ENCODE assay signal across 1 cellular context in genomic region chr14:22333408-22334274, GRCh38.
TF ChIP-seq lines count a peak whose summit lies in the region.

No MANE protein-coding gene starts in this region.

TF ChIP-seq in HEK293, 187 proteins besides CTCF, POLR2A, EP300 and RAD21 (continued from another document and continues in another):
- TF ChIP-seq ZNF580 (tag by site-specific recombination; IDR thresholded peaks at IDR 0.05) (no peak), ZSCAN30 (tag by site-specific recombination; IDR thresholded peaks at IDR 0.05) (no peak), ZNF529 (tag by site-specific recombination; IDR thresholded peaks at IDR 0.05; ENCODE audit: insufficient replicate concordance) (no peak), OVOL3 (tag by site-specific recombination; IDR thresholded peaks at IDR 0.05) (no peak), YY1 (tag by site-specific recombination; IDR thresholded peaks at IDR 0.05) (no peak), ZNF174 (tag by site-specific recombination; IDR thresholded peaks at IDR 0.05) (no peak), ZNF157 (tag by site-specific recombination; IDR thresholded peaks at IDR 0.05) (no peak), ZNF248 (tag by site-specific recombination; IDR thresholded peaks at IDR 0.05) (no peak), ZNF155 (tag by site-specific recombination; IDR thresholded peaks at IDR 0.05) (no peak), ZNF214 (tag by site-specific recombination; IDR thresholded peaks at IDR 0.05; ENCODE audit: borderline replicate concordance) (no peak), ZNF521 (tag by site-specific recombination; IDR thresholded peaks at IDR 0.05) (no peak), MYNN (tag by site-specific recombination; IDR thresholded peaks at IDR 0.05; ENCODE audit: borderline replicate concordance) (no peak), MEIS1 (CRISPR knock-in tag; IDR thresholded peaks at IDR 0.05; ENCODE audit: borderline replicate concordance) (no peak), KLF8 (tag by site-specific recombination; IDR thresholded peaks at IDR 0.05) (peak; percentile 59), ZFP3 (tag by site-specific recombination; IDR thresholded peaks at IDR 0.05; ENCODE audit: low read depth) (no peak), SP7 (tag by site-specific recombination; IDR thresholded peaks at IDR 0.05) (peak; percentile 95), BCL11A (tag by site-specific recombination; IDR thresholded peaks at IDR 0.05; ENCODE audit: low read depth) (no peak), ZNF610 (tag by site-specific recombination; IDR thresholded peaks at IDR 0.05; ENCODE audit: borderline replicate concordance) (no peak), ZNF704 (tag by site-specific recombination; IDR thresholded peaks at IDR 0.05) (no peak), IKZF3 (tag by site-specific recombination; IDR thresholded peaks at IDR 0.05) (no peak), ZNF654 (tag by site-specific recombination; IDR thresholded peaks at IDR 0.05; ENCODE audit: low read depth) (no peak), ZNF121 (tag by site-specific recombination; IDR thresholded peaks at IDR 0.05) (no peak), ZNF549 (tag by site-specific recombination; IDR thresholded peaks at IDR 0.05) (no peak), ZNF19 (tag by site-specific recombination; IDR thresholded peaks at IDR 0.05; ENCODE audit: low read depth) (no peak), ZSCAN23 (tag by site-specific recombination; IDR thresholded peaks at IDR 0.05) (0 out of 2 replicates have a peak, but pooled peaks have one; percentile 61), INSM2 (tag by site-specific recombination; IDR thresholded peaks at IDR 0.05) (peak; percentile 83), ZNF148 (tag by site-specific recombination; IDR thresholded peaks at IDR 0.05; ENCODE audit: borderline replicate concordance) (no peak), SALL2 (tag by site-specific recombination; IDR thresholded peaks at IDR 0.05; ENCODE audit: borderline replicate concordance) (no peak), ZNF585B (tag by site-specific recombination; IDR thresholded peaks at IDR 0.05) (no peak), TCF7L2 (IDR thresholded peaks at IDR 0.05; ENCODE audit: borderline replicate concordance, low read depth, low read length) (no peak), PRDM10 (tag by site-specific recombination; IDR thresholded peaks at IDR 0.05) (0 out of 2 replicates have a peak, but pooled peaks have one; percentile 11), SCRT1 (tag by site-specific recombination; IDR thresholded peaks at IDR 0.05; ENCODE audit: borderline replicate concordance) (no peak), ZNF311 (tag by site-specific recombination; IDR thresholded peaks at IDR 0.05; ENCODE audit: borderline replicate concordance) (no peak), ZNF626 (tag by site-specific recombination; IDR thresholded peaks at IDR 0.05) (no peak), ZNF677 (tag by site-specific recombination; IDR thresholded peaks at IDR 0.05) (no peak), ZNF335 (tag by site-specific recombination; conservative IDR thresholded peaks at IDR 0.05) (no peak), HIC1 (tag by site-specific recombination; IDR thresholded peaks at IDR 0.05) (no peak), ZNF23 (tag by site-specific recombination; IDR thresholded peaks at IDR 0.05; ENCODE audit: borderline replicate concordance) (no peak), ZBTB20 (tag by site-specific recombination; IDR thresholded peaks at IDR 0.05) (no peak), ZSCAN5A (tag by site-specific recombination; IDR thresholded peaks at IDR 0.05) (no peak), ZNF416 (tag by site-specific recombination; IDR thresholded peaks at IDR 0.05) (no peak), ZFHX2 (tag by site-specific recombination; conservative IDR thresholded peaks at IDR 0.05) (no peak), MZF1 (tag by site-specific recombination; IDR thresholded peaks at IDR 0.05; ENCODE audit: borderline replicate concordance) (no peak), ZEB2 (tag by site-specific recombination; IDR thresholded peaks at IDR 0.05) (peak; percentile 82), RBAK (tag by site-specific recombination; IDR thresholded peaks at IDR 0.05) (no peak), ZNF639 (tag by site-specific recombination; IDR thresholded peaks at IDR 0.05) (peak; percentile 85), ZNF146 (tag by site-specific recombination; IDR thresholded peaks at IDR 0.05) (no peak), HOXD13 (CRISPR knock-in tag; IDR thresholded peaks at IDR 0.05; ENCODE audit: borderline replicate concordance) (no peak), PBX3 (CRISPR knock-in tag; IDR thresholded peaks at IDR 0.05) (no peak)
